In genomic region chr3:142663865-142664264, GRCh38 we compare ENCODE assay signal across 18 cellular contexts. TPM values are rescaled to one million over a fixed set of nuclear protein-coding genes. Genes with fewer than 3 reads are reported as not detected.
A peak's percentile ranks its signal among the peaks of the same experiment; 100 is the strongest.
DNase-seq lines count a peak whose midpoint lies in the region; ATAC-seq and TF ChIP-seq lines count a peak whose summit lies in the region.
"Had no signal": no experiment of that assay in that cellular context is flagged by ENCODE, and none has a peak within 500 bp of the region (broad histone marks: within the 10 kb centered on the region; RNA-seq: fewer than 3 reads in every experiment).

No MANE protein-coding gene starts in this region.

- H3K9me3 ChIP-seq in PC-3 (ENCODE audit: low read length) (no peaks in the 10 kb centered on the region), colonic mucosa (no peaks in the 10 kb centered on the region), liver (ENCODE audit: control insufficient read depth in 4 of 4, low read length in 3 of 4) (no peaks in the 10 kb centered on the region), stomach (no peaks in the 10 kb centered on the region)

- H3K27me3 ChIP-seq in PC-3 (ENCODE audit: low read length) (no peaks in the 10 kb centered on the region), colonic mucosa (no peaks in the 10 kb centered on the region), liver (ENCODE audit: control insufficient read depth in 4 of 4, insufficient read depth in 4 of 4, low read length in 3 of 4) (no peaks in the 10 kb centered on the region), stomach (no peaks in the 10 kb centered on the region)

- CTCF ChIA-PET in PC-3 (lab: Charles Lee), result interaction anchor here (0.7 kb wide), 1 partner anchor 60 kb away, joined by 5 read pairs; the partner anchor contains the start of gene TRPC1

- H3F3A ChIP-seq in PC-3 (ENCODE audit: low read length, unreplicated experiment), result no peaks in the 10 kb centered on the region

- no peak for TF ChIP-seq POLR2A in stomach (IDR thresholded peaks at IDR 0.05)

- TF ChIP-seq CTCF in PC-3 (conservative IDR thresholded peaks at IDR 0.05; ENCODE audit: low read depth, low read length) (no peak), colonic mucosa (IDR thresholded peaks at IDR 0.05) (no peak), liver (IDR thresholded peaks at IDR 0.05; ENCODE audit: low read depth, low read length, missing input control) (no peak), stomach (IDR thresholded peaks at IDR 0.05) (no peak)

- H3K79me2 ChIP-seq in PC-3 (ENCODE audit: low read length), result no peaks in the 10 kb centered on the region

- no TSS peak for BruUV-seq in PC-3 (replicated peaks; lab: Mats Ljungman, UMichigan)

- no peak for TF ChIP-seq EP300 in stomach (IDR thresholded peaks at IDR 0.05)

- H3K4me2 ChIP-seq in PC-3 (ENCODE audit: low read length), result no peak overlapping the region

- no peaks in the 10 kb centered on the region for H4K20me1 ChIP-seq in PC-3 (ENCODE audit: low read length)

- H3K27ac ChIP-seq in PC-3 (ENCODE audit: low read length) (no peak overlapping the region), colonic mucosa (peak overlapping the region; percentile 89), liver (ENCODE audit: low read depth in 1 of 2, low read length in 2 of 2) (peak overlapping the region; percentile 65 to 88), stomach (peak overlapping the region in 3 of 5 donors; percentile 36 to 75 (median 71))
- H3K27ac ChIP-seq: RWPE1 had no signal

- H3K9ac ChIP-seq in PC-3 (ENCODE audit: low read length), result no peak overlapping the region
- H3K9ac ChIP-seq in colonic mucosa (ENCODE audit: low read depth in 2 of 2, low read length in 2 of 2), result peak overlapping the region in 1 of 2 donors; percentile 48
- peak overlapping the region; percentile 74 to 83 for H3K9ac ChIP-seq in liver (ENCODE audit: low read depth in 1 of 2, low read length in 2 of 2)

- no peak for TF ChIP-seq RAD21 in liver (IDR thresholded peaks at IDR 0.05)

- 23% methylated on average over 1 of the region's 1 CpG for WGBS in liver
- 22 to 56% (median 30%) methylated on average over 1 of the region's 1 CpG for WGBS in stomach, 5 donors

- H3K9me2 ChIP-seq in PC-3 (replicated peaks; ENCODE audit: low read length), result no peaks in the 10 kb centered on the region

- ATAC-seq in PC-3, result 0 out of 2 replicates have a peak, but pooled peaks have one; percentile 48
- ATAC-seq in GM18502 (IDR thresholded peaks at IDR 0.05; ENCODE audit: poor library complexity, unreplicated experiment), result no peak
- no peak for ATAC-seq in GM19328 (IDR thresholded peaks at IDR 0.05; ENCODE audit: unreplicated experiment)
- ATAC-seq: CD8-positive, alpha-beta T cell; GM12878 had no signal

- H3K4me1 ChIP-seq in PC-3 (ENCODE audit: insufficient read depth, low read length) (peaks cover 22% of the 10 kb centered on the region), colonic mucosa (peaks cover 4% of the 10 kb centered on the region), liver (ENCODE audit: control insufficient read depth in 4 of 4, insufficient read depth in 4 of 4, low read length in 3 of 4) (peaks cover 3 to 19% (median 10%) of the 10 kb centered on the region in 4 donors), stomach (peaks cover 0 to 11% (median 6%) of the 10 kb centered on the region in 4 donors)

- POLR2A ChIA-PET in PC-3 (lab: Charles Lee; ENCODE audit: unreplicated experiment), result no interaction called here

- H3K36me3 ChIP-seq in PC-3 (ENCODE audit: low read depth, low read length) (0 out of 2 replicates have a peak, but pooled peaks cover 3% of the 10 kb centered on the region), colonic mucosa (no peaks in the 10 kb centered on the region), liver (ENCODE audit: control insufficient read depth in 4 of 4, insufficient read depth in 3 of 4, low read depth in 1 of 4, low read length in 3 of 4) (no peaks in the 10 kb centered on the region), stomach (no peaks in the 10 kb centered on the region)

- DNase-seq in PC-3 (no peak), colonic mucosa (no peak), stomach (no peak), NCI-H524 treated with DMSO at 0.1 percent for 48 hours (lab: John Stamatoyannopoulos, UW) (no peak)
- DNase-seq: CD8-positive, alpha-beta T cell; GDM1; MM.1S; NCI-H1092 treated with DMSO at 0.1 percent for 48 hours; NCI-H1694 treated with DMSO at 0.1 percent for 48 hours; NCI-H2107; NCI-H2227 treated with DMSO at 0.1 percent for 48 hours; NCI-H526 treated with DMSO at 0.1 percent for 48 hours; NK-92 treated with Interleukin-12 subunit alpha and Interleukin-12 subunit beta, amount 100 ng/mL, for 24 hours had no signal

- H2AFZ ChIP-seq in PC-3 (ENCODE audit: low read length), result no peak overlapping the region

- H3K4me3 ChIP-seq in PC-3 (ENCODE audit: low read length), result no peak overlapping the region
- no peak overlapping the region for H3K4me3 ChIP-seq in colonic mucosa
- peak overlapping the region in 1 of 3 donors; percentile 15 for H3K4me3 ChIP-seq in liver (ENCODE audit: low read depth in 1 of 3, low read length in 3 of 3)
- H3K4me3 ChIP-seq in stomach, result no peak overlapping the region
- H3K4me3 ChIP-seq: GM12878 had no signal

- intact Hi-C loops in PC-3 (cut with micrococcal nuclease) (no loop called here), colonic mucosa (cut with DNase I) (no loop called here), stomach (cut with DNase I; ENCODE audit: low total_unique reads) (no loop called here)

TF ChIP-seq in liver, 16 proteins besides CTCF, POLR2A, EP300 and RAD21:
- TF ChIP-seq MAX (IDR thresholded peaks at IDR 0.05), result no peak
- TF ChIP-seq HNF4A (conservative IDR thresholded peaks at IDR 0.05), result no peak
- no peak for TF ChIP-seq FOXA2 (IDR thresholded peaks at IDR 0.05)
- TF ChIP-seq ATF3 (IDR thresholded peaks at IDR 0.05), result no peak
- TF ChIP-seq EGR1 (IDR thresholded peaks at IDR 0.05; ENCODE audit: low read depth in 2 of 2), result no peak
- no peak for TF ChIP-seq SP1 (IDR thresholded peaks at IDR 0.05)
- TF ChIP-seq REST (IDR thresholded peaks at IDR 0.05), result no peak
- no peak for TF ChIP-seq TAF1 (conservative IDR thresholded peaks at IDR 0.05)

RNA-seq across cellular contexts. Expression of gene TRPC1, which starts 60.0 kb away (rescaled TPM):
- total RNA-seq in PC-3 (2014; rRNA removed), result 1.7 and 1.9 TPM in 2 replicates
- total RNA-seq in colonic mucosa, result 1 to 10 TPM; 1.8 to 2.2 TPM
- 1 to 10 TPM; 3.0 to 4.7 TPM for total RNA-seq in liver
- under 1 TPM; 0.15 to 0.25 TPM for polyA plus RNA-seq in liver
- 10 to 100 TPM in 1 of 5 donors, 1 to 10 TPM in 4; 1.2 to 28.8 (median 4.8) TPM for total RNA-seq in stomach
- polyA plus RNA-seq in stomach, result 1 to 10 TPM; 1.7 to 2.7 (median 2.6) TPM
